8 cellular contexts compared by ENCODE assay signal in the genomic region with DNA sequence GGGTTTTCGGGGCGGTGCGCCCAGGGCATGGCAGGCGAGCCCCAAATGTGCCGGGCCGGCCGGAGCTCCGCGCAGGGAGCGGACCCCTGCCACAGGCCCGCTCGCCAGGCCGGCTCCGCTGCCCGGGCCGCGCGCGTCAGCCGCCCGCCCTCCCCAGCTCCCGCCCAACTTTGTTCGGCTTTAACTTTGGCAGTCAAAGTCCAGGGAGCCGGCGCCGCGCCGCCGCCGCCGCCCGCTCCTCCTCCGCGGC. TPM values are rescaled to one million over a fixed set of nuclear protein-coding genes. Genes with fewer than 3 reads are reported as not detected.
DNase-seq lines count a peak whose midpoint lies in the region; ATAC-seq and TF ChIP-seq lines count a peak whose summit lies in the region.

No MANE protein-coding gene starts in this region.

- H3K4me3 ChIP-seq in HEK293 (ENCODE audit: low read depth, low read length) = peak overlapping the region; percentile 84

- H3K27me3 Mint-ChIP-seq in immature natural killer cell (ENCODE audit: low read depth in 3 of 3) = peaks cover 0 to 3% (median 2%) of the 10 kb centered on the region in 3 donors

- peaks cover 6 to 13% (median 12%) of the 10 kb centered on the region in 3 donors for H3K36me3 Mint-ChIP-seq in immature natural killer cell
- H3K36me3 Mint-ChIP-seq in stimulated activated effector memory CD8-positive, alpha-beta T cell treated with anti-CD3 and anti-CD28 coated beads, Interleukin-12 subunit alpha, Interleukin-12 subunit beta, amount 100 ng/mL, for 72 hours = peaks cover 29% of the 10 kb centered on the region

- peak overlapping the region; percentile 87 to 95 (median 91) for H3K4me3 Mint-ChIP-seq in immature natural killer cell
- peak overlapping the region; percentile 74 for H3K4me3 Mint-ChIP-seq in stimulated activated effector memory CD8-positive, alpha-beta T cell treated with anti-CD3 and anti-CD28 coated beads, Interleukin-12 subunit alpha, Interleukin-12 subunit beta, amount 100 ng/mL, for 72 hours

- CTCF ChIA-PET in HEK293 (lab: Yijun Ruan, JAX) = interaction anchor here (0.6 to 1.8 kb wide), 4 partner anchors 25 to 296 kb away, joined by 3 to 7 read pairs (median 4); no protein-coding TSS in a partner anchor

- POLR2A ChIA-PET in HEK293 (lab: Yijun Ruan, JAX) = interaction anchor here (0.6 to 1.8 kb wide), 8 partner anchors 34 to 1633 kb away, joined by 3 to 10 read pairs (median 4); partner anchors contain the start of genes DNAI4 and MIER1

- H3K27ac Mint-ChIP-seq in immature natural killer cell = peak overlapping the region; percentile 69 to 96 (median 95)
- H3K27ac Mint-ChIP-seq in stimulated activated effector memory CD8-positive, alpha-beta T cell treated with anti-CD3 and anti-CD28 coated beads, Interleukin-12 subunit alpha, Interleukin-12 subunit beta, amount 100 ng/mL, for 72 hours = peak overlapping the region; percentile 78

- H3K4me1 ChIP-seq in HEK293 (ENCODE audit: control insufficient read depth, insufficient read depth, low read length) = no peaks in the 10 kb centered on the region

- peaks cover 11 to 30% of the 10 kb centered on the region in 2 experiments for H3K36me3 ChIP-seq in HEK293 (ENCODE audit: control insufficient read depth in 2 of 2, insufficient read depth in 1 of 2, low read length in 2 of 2)

- H3K9me3 ChIP-seq in HEK293 (ENCODE audit: control insufficient read depth, insufficient read depth, low read depth, low read length) = no peaks in the 10 kb centered on the region

- no peak for TF ChIP-seq CTCF in HEK293 (tag by site-specific recombination; IDR thresholded peaks at IDR 0.05)

- ATAC-seq in stimulated activated effector memory CD8-positive, alpha-beta T cell treated with anti-CD3 and anti-CD28 coated beads, Interleukin-12 subunit alpha, Interleukin-12 subunit beta, amount 100 ng/mL, for 72 hours = peak; percentile 66

- H3K4me1 Mint-ChIP-seq in immature natural killer cell = peaks cover 25 to 47% of the 10 kb centered on the region in 2 donors
- peaks cover 22% of the 10 kb centered on the region for H3K4me1 Mint-ChIP-seq in stimulated activated effector memory CD8-positive, alpha-beta T cell treated with anti-CD3 and anti-CD28 coated beads, Interleukin-12 subunit alpha, Interleukin-12 subunit beta, amount 100 ng/mL, for 72 hours

- no peaks in the 10 kb centered on the region for H3K9me3 Mint-ChIP-seq in immature natural killer cell
- H3K9me3 Mint-ChIP-seq in stimulated activated effector memory CD8-positive, alpha-beta T cell treated with anti-CD3 and anti-CD28 coated beads, Interleukin-12 subunit alpha, Interleukin-12 subunit beta, amount 100 ng/mL, for 72 hours = no peaks in the 10 kb centered on the region

- DNase-seq in NCI-H1105 treated with DMSO at 0.1 percent for 48 hours (lab: John Stamatoyannopoulos, UW) (peak; percentile 67), NCI-H1105 (lab: John Stamatoyannopoulos, UW) (no peak), NCI-H774 (lab: John Stamatoyannopoulos, UW) (peak; percentile 34), T47D (ENCODE audit: low read depth in 1 of 2, low spot score in 1 of 2) (peak; percentile 44), immature natural killer cell (no peak), putamen (ENCODE audit: low spot score) (no peak)
- no peak for DNase-seq in stimulated activated effector memory CD8-positive, alpha-beta T cell treated with anti-CD3 and anti-CD28 coated beads, Interleukin-12 subunit alpha, Interleukin-12 subunit beta, amount 100 ng/mL, for 72 hours (ENCODE audit: low spot score in 2 of 2)

- peak overlapping the region; percentile 92 for H3K27ac ChIP-seq in HEK293 (ENCODE audit: extremely low read depth, low read depth, low read length)

- in situ Hi-C loops in T47D (cut with HindIII; ENCODE audit: low pct_unique_long_range_greater_than_20kb, low sequenced_read_pairs) = no loop called here

TF ChIP-seq in HEK293, 187 proteins besides CTCF, POLR2A, EP300 and RAD21:
- TF ChIP-seq SALL2 (tag by site-specific recombination; IDR thresholded peaks at IDR 0.05; ENCODE audit: borderline replicate concordance) (no peak), HOXA7 (CRISPR knock-in tag; IDR thresholded peaks at IDR 0.05; ENCODE audit: borderline replicate concordance) (0 out of 2 replicates have a peak, but pooled peaks have one; percentile 39)
- TF ChIP-seq, protein P1, sequence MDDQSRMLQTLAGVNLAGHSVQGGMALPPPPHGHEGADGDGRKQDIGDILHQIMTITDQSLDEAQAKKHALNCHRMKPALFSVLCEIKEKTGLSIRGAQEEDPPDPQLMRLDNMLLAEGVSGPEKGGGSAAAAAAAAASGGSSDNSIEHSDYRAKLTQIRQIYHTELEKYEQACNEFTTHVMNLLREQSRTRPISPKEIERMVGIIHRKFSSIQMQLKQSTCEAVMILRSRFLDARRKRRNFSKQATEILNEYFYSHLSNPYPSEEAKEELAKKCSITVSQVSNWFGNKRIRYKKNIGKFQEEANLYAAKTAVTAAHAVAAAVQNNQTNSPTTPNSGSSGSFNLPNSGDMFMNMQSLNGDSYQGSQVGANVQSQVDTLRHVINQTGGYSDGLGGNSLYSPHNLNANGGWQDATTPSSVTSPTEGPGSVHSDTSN (CRISPR knock-in tag; IDR thresholded peaks at IDR 0.05) = 0 out of 2 replicates have a peak, but pooled peaks have one; percentile 14

RNA-seq across cellular contexts. Expression of gene SLC35D1, which starts 0.5 kb away (rescaled TPM):
- polyA plus RNA-seq in immature natural killer cell = 1 to 10 TPM; 1.2 to 3.7 (median 3.1) TPM

Comparison
In these comparisons a context has a peak if more than half of its experiments do, and no peak if none do; other contexts are left out.
1. DNase-seq: peak in NCI-H1105 treated with DMSO at 0.1 percent for 48 hours (single experiment), NCI-H774 (single experiment) and T47D (2 of 2); none in NCI-H1105 (single experiment), immature natural killer cell (0 of 3), stimulated activated effector memory CD8-positive, alpha-beta T cell treated with anti-CD3 and anti-CD28 coated beads, Interleukin-12 subunit alpha, Interleukin-12 subunit beta, amount 100 ng/mL, for 72 hours (0 of 2) and putamen (single experiment).